16 cellular contexts compared by ENCODE assay signal in genomic region chr4:137032242-137032641, GRCh38.
DNase-seq lines count a peak whose midpoint lies in the region; ATAC-seq and TF ChIP-seq lines count a peak whose summit lies in the region.
"Had no signal": no experiment of that assay in that cellular context is flagged by ENCODE, and none has a peak within 500 bp of the region (broad histone marks: within the 10 kb centered on the region; RNA-seq: fewer than 3 reads in every experiment).

No MANE protein-coding gene starts in this region.

- H3K27me3 ChIP-seq in heart right ventricle = no peaks in the 10 kb centered on the region

- no peak for ATAC-seq in GM19023 (IDR thresholded peaks at IDR 0.05; ENCODE audit: unreplicated experiment)
- ATAC-seq in GM21381 (IDR thresholded peaks at IDR 0.05; ENCODE audit: unreplicated experiment) = no peak
- ATAC-seq in heart right ventricle = no peak
- ATAC-seq: lower lobe of right lung, PC-3 had no signal

- no peaks in the 10 kb centered on the region for H3K36me3 ChIP-seq in heart right ventricle
- H3K36me3 ChIP-seq: lower lobe of right lung had no signal

- intact Hi-C loops in heart right ventricle (cut with DNase I) = no loop called here

- no peak overlapping the region for H3K27ac ChIP-seq in heart right ventricle
- H3K27ac ChIP-seq: HL-60, lower lobe of right lung, skin epidermis, VCaP had no signal

- TF ChIP-seq CTCF in heart right ventricle (IDR thresholded peaks at IDR 0.05) = no peak

- H3K9me3 ChIP-seq in heart right ventricle = peaks cover 0 to 5% (median 0%) of the 10 kb centered on the region in 11 donors
- H3K9me3 ChIP-seq: lower lobe of right lung had no signal

- no peaks in the 10 kb centered on the region for H3K4me1 ChIP-seq in heart right ventricle
- H3K4me1 ChIP-seq: lower lobe of right lung had no signal

- DNase-seq in DMS53 treated with DMSO at 0.1 percent for 48 hours (lab: John Stamatoyannopoulos, UW; ENCODE audit: unreplicated experiment) (peak; percentile 69), NCI-H146 treated with DMSO at 0.1 percent for 48 hours (lab: John Stamatoyannopoulos, UW; ENCODE audit: unreplicated experiment) (peak; percentile 1), NCI-H510A treated with DMSO at 0.1 percent for 48 hours (lab: John Stamatoyannopoulos, UW) (peak; percentile 30), glomerular visceral epithelial cell (ENCODE audit: extremely low spot score) (peak; percentile 41), heart right ventricle (no peak)
- DNase-seq in stimulated activated naive CD4-positive, alpha-beta T cell treated with Interleukin-2 at 50 U/mL for 16 hours (lab: John Stamatoyannopoulos, UW) = no peak
- DNase-seq: activated naive CD8-positive, alpha-beta T cell treated with anti-CD3 and anti-CD28 coated beads, Interleukin-2, amount 10 ng/mL, durations not matched to agents 7 days and 5 days; H9; Karpas-422; lower lobe of right lung; PC-3 had no signal

- no peak overlapping the region for H3K4me3 ChIP-seq in heart right ventricle
- H3K4me3 ChIP-seq: lower lobe of right lung, skin epidermis had no signal

Comparison
In these comparisons a context has a peak if more than half of its experiments do, and no peak if none do; other contexts are left out.
1. DNase-seq: peak in DMS53 treated with DMSO at 0.1 percent for 48 hours (single experiment), NCI-H146 treated with DMSO at 0.1 percent for 48 hours (single experiment), NCI-H510A treated with DMSO at 0.1 percent for 48 hours (single experiment) and glomerular visceral epithelial cell (single experiment); none in stimulated activated naive CD4-positive, alpha-beta T cell treated with Interleukin-2 at 50 U/mL for 16 hours (single experiment) and heart right ventricle (0 of 2).